ENCODE assay signal across 13 cellular contexts in genomic region chr1:62038594-62039284, GRCh38.
DNase-seq lines count a peak whose midpoint lies in the region; TF ChIP-seq lines count a peak whose summit lies in the region.
"Had no signal": no experiment of that assay in that cellular context is flagged by ENCODE, and none has a peak within 500 bp of the region (broad histone marks: within the 10 kb centered on the region; RNA-seq: fewer than 3 reads in every experiment).

No MANE protein-coding gene starts in this region.

- DNase-seq in NCI-H82 (lab: John Stamatoyannopoulos, UW) (peak; percentile 30), NCI-H82 treated with DMSO at 0.1 percent for 48 hours (lab: John Stamatoyannopoulos, UW; ENCODE audit: unreplicated experiment) (no peak), cardiac fibroblast (ENCODE audit: low read depth in 2 of 2) (no peak), NCI-H2107 (lab: John Stamatoyannopoulos, UW) (no peak), medulla oblongata (ENCODE audit: extremely low spot score) (no peak), hypothalamus (lab: John Stamatoyannopoulos, UW) (no peak)
- no peak for DNase-seq in stimulated activated naive CD4-positive, alpha-beta T cell (lab: John Stamatoyannopoulos, UW)
- DNase-seq: activated naive CD4-positive, alpha-beta T cell treated with anti-CD3 and anti-CD28 coated beads, Interleukin-2, amount 50 U/mL, for 16 hours; DMS153; kidney glomerular epithelial cell; NCI-H187 had no signal

- H3K36me3 ChIP-seq in Loucy (ENCODE audit: insufficient read depth, low read length), result no peaks in the 10 kb centered on the region

- H3K79me2 ChIP-seq in Loucy (ENCODE audit: insufficient read depth, low read length), result no peaks in the 10 kb centered on the region
- H3K79me2 ChIP-seq: parathyroid adenoma had no signal

- H3K9me3 ChIP-seq in Loucy (ENCODE audit: insufficient read depth, low read depth, low read length), result no peaks in the 10 kb centered on the region

- no peaks in the 10 kb centered on the region for H4K20me1 ChIP-seq in Loucy (ENCODE audit: insufficient read depth, low read length, poor library complexity, severe bottlenecking)

- no peaks in the 10 kb centered on the region for H3K9me2 ChIP-seq in Loucy (replicated peaks; ENCODE audit: low read depth, low read length)

- H3F3A ChIP-seq in Loucy (ENCODE audit: low read depth), result no peaks in the 10 kb centered on the region

- H3K27me3 ChIP-seq in Loucy (ENCODE audit: insufficient read depth, low read length, poor library complexity, severe bottlenecking), result no peaks in the 10 kb centered on the region

- TF ChIP-seq CTCF in Loucy (conservative IDR thresholded peaks at IDR 0.05; ENCODE audit: low read length) (peak; percentile 47), cardiac fibroblast (IDR thresholded peaks at IDR 0.05; ENCODE audit: low read depth, low read length) (peak; percentile 5)

- H3K4me3 ChIP-seq in Loucy (ENCODE audit: low read length, poor library complexity, severe bottlenecking) (no peak overlapping the region), cardiac fibroblast (replicated peaks in 1 of 2; ENCODE audit: low read depth in 2 of 2, low read length in 2 of 2) (no peak overlapping the region)

- no peak overlapping the region for H3K4me2 ChIP-seq in Loucy (ENCODE audit: low read depth, low read length, poor library complexity, severe bottlenecking)

- no peaks in the 10 kb centered on the region for H3K4me1 ChIP-seq in Loucy (ENCODE audit: insufficient read depth, low read length, poor library complexity, severe bottlenecking)

- no peak overlapping the region for H2AFZ ChIP-seq in Loucy (ENCODE audit: low read length)
- H2AFZ ChIP-seq: parathyroid adenoma had no signal

- no peak overlapping the region for H3K9ac ChIP-seq in Loucy (ENCODE audit: low read depth, low read length, poor library complexity, severe bottlenecking)
- H3K9ac ChIP-seq: parathyroid adenoma had no signal
